Comparison of ENCODE assay signal across 8 cellular contexts in the genomic region with DNA sequence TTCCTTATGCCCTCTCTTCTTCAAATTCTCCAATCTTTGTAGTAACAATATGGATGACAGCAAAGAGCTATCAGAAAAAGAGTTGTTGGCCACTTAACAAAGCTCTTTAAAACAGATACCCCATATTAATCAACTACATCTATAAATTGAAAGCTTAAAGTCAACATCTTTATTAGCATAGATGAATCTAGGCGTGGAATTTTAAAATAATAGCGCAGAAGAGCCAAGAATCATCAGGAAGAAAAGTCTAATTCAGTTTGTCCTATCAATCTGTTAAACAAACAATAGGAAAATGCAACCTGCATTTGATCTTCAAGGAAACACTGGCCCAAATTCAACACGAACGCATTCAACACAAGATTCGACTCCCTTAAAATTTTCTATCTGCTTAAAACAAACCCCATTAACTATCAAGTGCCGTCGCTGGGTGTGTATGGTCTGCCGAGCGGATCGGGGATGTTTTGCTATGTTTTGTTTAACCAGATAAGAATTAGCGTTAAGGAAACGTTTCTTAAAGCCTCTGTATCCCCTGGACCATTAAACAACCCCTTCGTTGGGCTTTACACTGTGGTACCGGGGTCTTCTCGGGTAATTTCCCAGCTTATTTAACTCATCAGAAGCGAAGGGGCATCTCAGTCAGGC. TPM values are rescaled to one million over a fixed set of nuclear protein-coding genes. Genes with fewer than 3 reads are reported as not detected.
A peak's percentile ranks its signal among the peaks of the same experiment; 100 is the strongest.
DNase-seq lines count a peak whose midpoint lies in the region; ATAC-seq and TF ChIP-seq lines count a peak whose summit lies in the region.

No MANE protein-coding gene starts in this region.

- POLR2A ChIA-PET in MCF 10A (lab: Yijun Ruan, JAX): interaction anchor here (0.7 to 7.2 kb wide), 46 partner anchors 8 to 498 kb away, joined by 3 to 166 read pairs (median 5); a partner anchor contains a TSS

- TF ChIP-seq CTCF in MCF 10A (IDR thresholded peaks at IDR 0.05; ENCODE audit: unreplicated experiment): no peak
- no peak for TF ChIP-seq CTCF in mucosa of descending colon (IDR thresholded peaks at IDR 0.05)

- DNase-seq in activated naive CD4-positive, alpha-beta T cell treated with anti-CD3 and anti-CD28 coated beads for 36 hours: no peak
- no peak for DNase-seq in activated naive CD4-positive, alpha-beta T cell treated with anti-CD3 and anti-CD28 coated beads, Interleukin-2, amount 50 U/mL, for 16 hours
- no peak for DNase-seq in Jurkat, Clone E6-1 (ENCODE audit: low read depth, low spot score)
- DNase-seq in MCF 10A (ENCODE audit: unreplicated experiment) (no peak), mucosa of descending colon (no peak), SKM-1 (lab: John Stamatoyannopoulos, UW; ENCODE audit: unreplicated experiment) (no peak), ureter (ENCODE audit: low spot score) (no peak)

- CTCF ChIA-PET in activated naive CD4-positive, alpha-beta T cell treated with anti-CD3 and anti-CD28 coated beads for 36 hours (lab: Charles Lee): interaction anchor here (0.6 to 6.0 kb wide), 18 partner anchors 8 to 134 kb away, joined by 3 to 62 read pairs (median 4); no protein-coding TSS in a partner anchor
- CTCF ChIA-PET in MCF 10A (lab: Yijun Ruan, JAX): interaction anchor here (0.6 to 10.6 kb wide), 50 partner anchors 8 to 363 kb away, joined by 3 to 231 read pairs (median 6); no protein-coding TSS in a partner anchor

- no peaks in the 10 kb centered on the region for H3K9me3 ChIP-seq in mucosa of descending colon

- H3K27me3 Mint-ChIP-seq in activated naive CD4-positive, alpha-beta T cell treated with anti-CD3 and anti-CD28 coated beads for 36 hours (ENCODE audit: low read depth): no peaks in the 10 kb centered on the region
- H3K27me3 Mint-ChIP-seq in MCF 10A (ENCODE audit: insufficient read depth, unreplicated experiment): no peaks in the 10 kb centered on the region

- no peaks in the 10 kb centered on the region for H3K36me3 ChIP-seq in mucosa of descending colon (ENCODE audit: low read depth)

- TSS peak; percentile 51 for BruUV-seq in MCF 10A (replicated peaks; lab: Mats Ljungman, UMichigan)

- peaks cover 8% of the 10 kb centered on the region for H3K4me1 ChIP-seq in mucosa of descending colon (ENCODE audit: low read depth)

- H3K36me3 Mint-ChIP-seq in activated naive CD4-positive, alpha-beta T cell treated with anti-CD3 and anti-CD28 coated beads for 36 hours (ENCODE audit: low read depth): peaks cover 1% of the 10 kb centered on the region
- no peaks in the 10 kb centered on the region for H3K36me3 Mint-ChIP-seq in MCF 10A (ENCODE audit: insufficient read depth, unreplicated experiment)

- intact Hi-C loops in activated naive CD4-positive, alpha-beta T cell treated with anti-CD3 and anti-CD28 coated beads for 36 hours (cut with micrococcal nuclease): loop anchor here (1.0 to 10.0 kb wide), 11 partner anchors 81 to 1458 kb away; a partner anchor contains a TSS
- intact Hi-C loops in MCF 10A (cut with micrococcal nuclease) (loop anchor here (1.0 kb wide), 4 partner anchors 45 to 106 kb away; no protein-coding TSS in a partner anchor), mucosa of descending colon (cut with DNase I, micrococcal nuclease) (loop anchor here in 1 of 2 donors (10.0 kb wide), 1 partner anchor 109 kb away; no protein-coding TSS in a partner anchor)

- ATAC-seq in mucosa of descending colon (no peak), GM18505 (IDR thresholded peaks at IDR 0.05; ENCODE audit: unreplicated experiment) (no peak)

- peak overlapping the region; percentile 72 for H3K4me3 ChIP-seq in Jurkat, Clone E6-1 (ENCODE audit: low read length)
- peak overlapping the region; percentile 78 for H3K4me3 ChIP-seq in mucosa of descending colon

- H3K4me3 Mint-ChIP-seq in activated naive CD4-positive, alpha-beta T cell treated with anti-CD3 and anti-CD28 coated beads for 36 hours: peak overlapping the region; percentile 91
- peak overlapping the region; percentile 99 for H3K4me3 Mint-ChIP-seq in MCF 10A (ENCODE audit: unreplicated experiment)

- peak overlapping the region; percentile 86 for H3K27ac Mint-ChIP-seq in activated naive CD4-positive, alpha-beta T cell treated with anti-CD3 and anti-CD28 coated beads for 36 hours
- peak overlapping the region; percentile 95 for H3K27ac Mint-ChIP-seq in MCF 10A (ENCODE audit: low read depth, unreplicated experiment)

- H3K9me3 Mint-ChIP-seq in activated naive CD4-positive, alpha-beta T cell treated with anti-CD3 and anti-CD28 coated beads for 36 hours: no peaks in the 10 kb centered on the region
- H3K9me3 Mint-ChIP-seq in MCF 10A (ENCODE audit: unreplicated experiment): no peaks in the 10 kb centered on the region

- H3K4me1 Mint-ChIP-seq in activated naive CD4-positive, alpha-beta T cell treated with anti-CD3 and anti-CD28 coated beads for 36 hours (ENCODE audit: low read depth): peaks cover 43% of the 10 kb centered on the region
- peaks cover 35% of the 10 kb centered on the region for H3K4me1 Mint-ChIP-seq in MCF 10A (ENCODE audit: insufficient read depth, unreplicated experiment)

- no peak for TF ChIP-seq POLR2A in GM18505 (IDR thresholded peaks at IDR 0.05; ENCODE audit: borderline replicate concordance, extremely low read depth, insufficient read depth, insufficient read length)

RNA-seq across cellular contexts. Expression of a gene that starts 1.0 kb away (rescaled TPM):
- total RNA-seq in activated naive CD4-positive, alpha-beta T cell treated with anti-CD3 and anti-CD28 coated beads for 36 hours: 10 to 100 TPM; 19.0 to 21.1 TPM
- 4.1 TPM for polyA plus RNA-seq in Jurkat, Clone E6-1 (2012; ENCODE audit: insufficient read depth, insufficient read length)
- total RNA-seq in MCF 10A (2022) (23.9 and 37.4 TPM in 2 replicates), mucosa of descending colon (10 to 100 TPM; 24.0 to 32.3 (median 26.7) TPM), ureter (66.1 TPM)
